17 cellular contexts compared by ENCODE assay signal in the genomic region with DNA sequence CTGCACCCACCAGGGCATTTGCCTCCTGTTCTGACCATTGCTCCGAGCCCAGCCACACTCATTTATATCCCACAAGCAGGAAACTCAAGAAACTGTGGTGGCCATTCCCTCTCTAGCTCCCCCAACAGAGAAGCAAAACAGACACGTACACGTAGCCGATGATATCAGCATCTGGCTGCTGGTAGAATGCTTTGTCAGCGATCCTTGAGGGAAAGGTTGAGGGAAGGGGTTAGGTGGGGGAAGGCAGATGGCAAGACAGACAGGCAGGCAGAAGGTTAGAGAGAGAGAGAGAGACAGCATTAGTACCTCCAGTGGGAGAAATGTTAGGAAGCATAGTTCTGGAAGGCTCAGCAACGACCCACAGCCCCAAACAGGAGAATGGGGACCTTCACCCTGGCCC. TPM values are rescaled to one million over a fixed set of nuclear protein-coding genes. Genes with fewer than 3 reads are reported as not detected.
A peak's percentile ranks its signal among the peaks of the same experiment; 100 is the strongest.
DNase-seq lines count a peak whose midpoint lies in the region; ATAC-seq and TF ChIP-seq lines count a peak whose summit lies in the region.
"Had no signal": no experiment of that assay in that cellular context is flagged by ENCODE, and none has a peak within 500 bp of the region (broad histone marks: within the 10 kb centered on the region; RNA-seq: fewer than 3 reads in every experiment).

No MANE protein-coding gene starts in this region.

- H2AFZ ChIP-seq in hepatocyte: no peak overlapping the region

- TF ChIP-seq CTCF in left ventricle myocardium inferior (IDR thresholded peaks at IDR 0.05; ENCODE audit: borderline replicate concordance) (no peak), hepatocyte (IDR thresholded peaks at IDR 0.05; ENCODE audit: poor library complexity) (no peak), spleen (IDR thresholded peaks at IDR 0.05 in 8 of 11, conservative IDR thresholded peaks at IDR 0.05 in 3 of 11) (no peak)

- no peaks in the 10 kb centered on the region for H3K27me3 ChIP-seq in left ventricle myocardium inferior (ENCODE audit: low read depth)
- no peaks in the 10 kb centered on the region for H3K27me3 ChIP-seq in hepatocyte
- H3K27me3 ChIP-seq in spleen (replicated peaks in 1 of 7): no peaks in the 10 kb centered on the region
- H3K27me3 ChIP-seq: transverse colon had no signal

- H3K27ac Mint-ChIP-seq in activated T-helper 17 cell treated with anti-CD3 and anti-CD28 coated beads, Interleukin-2, amount 50 U/mL, for 72 hours: peak overlapping the region; percentile 53

- H3K36me3 ChIP-seq in left ventricle myocardium inferior: peaks cover 64% of the 10 kb centered on the region
- H3K36me3 ChIP-seq in hepatocyte (replicated peaks; ENCODE audit: insufficient read depth, low read depth): no peaks in the 10 kb centered on the region
- H3K36me3 ChIP-seq in spleen: peaks cover 0 to 95% (median 23%) of the 10 kb centered on the region in 6 donors

- no peak for TF ChIP-seq POLR2A in spleen (IDR thresholded peaks at IDR 0.05)

- H3K4me3 ChIP-seq in left ventricle myocardium inferior (no peak overlapping the region), hepatocyte (no peak overlapping the region), spleen (no peak overlapping the region)
- H3K4me3 ChIP-seq: lung, transverse colon had no signal

- H3K36me3 Mint-ChIP-seq in activated T-helper 17 cell treated with anti-CD3 and anti-CD28 coated beads, Interleukin-2, amount 50 U/mL, for 72 hours (ENCODE audit: low read depth): peaks cover 23% of the 10 kb centered on the region

- peaks cover 6% of the 10 kb centered on the region for H3K79me2 ChIP-seq in hepatocyte

- H3K4me2 ChIP-seq in hepatocyte: no peak overlapping the region

- no peak for ATAC-seq in activated T-helper 17 cell treated with anti-CD3 and anti-CD28 coated beads, Interleukin-2, amount 50 U/mL, for 72 hours (replicated peaks)
- ATAC-seq in HG02973 (IDR thresholded peaks at IDR 0.05; ENCODE audit: unreplicated experiment) (no peak), GM18861 (IDR thresholded peaks at IDR 0.05; ENCODE audit: unreplicated experiment) (no peak)
- ATAC-seq: sciatic nerve had no signal

- intact Hi-C loops in left ventricle myocardium inferior (cut with micrococcal nuclease) (no loop called here), cardiac septum (cut with DNase I) (no loop called here), spleen (cut with DNase I; ENCODE audit: low total_unique reads) (no loop called here)

- no peaks in the 10 kb centered on the region for H3K27me3 Mint-ChIP-seq in activated T-helper 17 cell treated with anti-CD3 and anti-CD28 coated beads, Interleukin-2, amount 50 U/mL, for 72 hours

- H3K4me1 ChIP-seq in left ventricle myocardium inferior (peaks cover 44% of the 10 kb centered on the region), hepatocyte (ENCODE audit: insufficient read depth) (peaks cover 3% of the 10 kb centered on the region), spleen (peaks cover 0 to 11% (median 3%) of the 10 kb centered on the region in 6 donors)

- H3K27ac ChIP-seq in left ventricle myocardium inferior (replicated peaks): peak overlapping the region; percentile 84
- peak overlapping the region; percentile 43 for H3K27ac ChIP-seq in hepatocyte
- H3K27ac ChIP-seq in spleen: no peak overlapping the region
- H3K27ac ChIP-seq: transverse colon had no signal

- no peaks in the 10 kb centered on the region for H3K9me3 Mint-ChIP-seq in activated T-helper 17 cell treated with anti-CD3 and anti-CD28 coated beads, Interleukin-2, amount 50 U/mL, for 72 hours
- H3K9me3 Mint-ChIP-seq: neural crest cell had no signal

- DNase-seq in left ventricle myocardium inferior (no peak), cardiac septum (ENCODE audit: low spot score) (no peak), hepatocyte (ENCODE audit: low spot score) (peak; percentile 68), NCI-H1048 (lab: John Stamatoyannopoulos, UW) (no peak), spleen (no peak)
- DNase-seq: activated T-cell treated with anti-CD3 and anti-CD28 coated beads, Interleukin-2, amount 50 U/mL, for 48 hours; AML-193; amygdala; NCI-H187 treated with DMSO at 0.1 percent for 48 hours; stimulated activated CD4-positive, alpha-beta T cell treated with anti-CD3 and anti-CD28 coated beads, Interleukin-4, amount 100 ng/mL, for 24 hours; transverse colon had no signal

- H3K4me1 Mint-ChIP-seq in activated T-helper 17 cell treated with anti-CD3 and anti-CD28 coated beads, Interleukin-2, amount 50 U/mL, for 72 hours: no peaks in the 10 kb centered on the region
- H3K4me1 Mint-ChIP-seq: neural crest cell had no signal

- no peak overlapping the region for H3K4me3 Mint-ChIP-seq in activated T-helper 17 cell treated with anti-CD3 and anti-CD28 coated beads, Interleukin-2, amount 50 U/mL, for 72 hours
- H3K4me3 Mint-ChIP-seq: neural crest cell had no signal

- WGBS in hepatocyte (ENCODE audit: low lambda C conversion rate, missing lambda C conversion rate): 45% methylated on average over 6 of the region's 6 CpGs
- 62 to 78% (median 72%) methylated on average over 6 of the region's 6 CpGs for WGBS in spleen, 5 donors

- H4K20me1 ChIP-seq in hepatocyte (ENCODE audit: insufficient read depth, poor library complexity, severe bottlenecking): no peaks in the 10 kb centered on the region

- H3K9me2 ChIP-seq in hepatocyte (replicated peaks; ENCODE audit: insufficient read depth): no peaks in the 10 kb centered on the region

- H3K9me3 ChIP-seq in left ventricle myocardium inferior (replicated peaks) (no peaks in the 10 kb centered on the region), hepatocyte (ENCODE audit: low read depth) (no peaks in the 10 kb centered on the region), spleen (no peaks in the 10 kb centered on the region)
- H3K9me3 ChIP-seq: transverse colon had no signal

RNA-seq across cellular contexts. Expression of gene HIGD2A, which starts 7.8 kb away (rescaled TPM):
- total RNA-seq in left ventricle myocardium inferior: 217 TPM
- total RNA-seq in cardiac septum: 266 TPM
- total RNA-seq in activated T-helper 17 cell treated with anti-CD3 and anti-CD28 coated beads, Interleukin-2, amount 50 U/mL, for 72 hours: 100 to 1,000 TPM; 114 to 120 TPM
- total RNA-seq in hepatocyte: 109 and 161 TPM in 2 replicates
- 222 and 224 TPM in 2 replicates for polyA plus RNA-seq in hepatocyte
- total RNA-seq in spleen: 100 to 1,000 TPM in 4 of 7 donors, 10 to 100 TPM in 3; 89.3 to 191 (median 102) TPM
- 100 to 1,000 TPM; 196 to 276 (median 220) TPM for polyA plus RNA-seq in spleen

RNA-seq across cellular contexts. Expression of gene NOP16, which starts 7.9 kb away (rescaled TPM):
- 19.1 TPM for total RNA-seq in left ventricle myocardium inferior
- 22.5 TPM for total RNA-seq in cardiac septum
- total RNA-seq in activated T-helper 17 cell treated with anti-CD3 and anti-CD28 coated beads, Interleukin-2, amount 50 U/mL, for 72 hours: 10 to 100 TPM; 37.6 to 99.0 TPM
- total RNA-seq in hepatocyte: 22.9 and 25.6 TPM in 2 replicates
- polyA plus RNA-seq in hepatocyte: 64.0 and 82.3 TPM in 2 replicates
- total RNA-seq in spleen: 10 to 100 TPM in 5 of 7 donors, 1 to 10 TPM in 2; 5.9 to 23.3 (median 12.4) TPM
- polyA plus RNA-seq in spleen: 10 to 100 TPM; 37.4 to 47.1 (median 41.5) TPM

RNA-seq across cellular contexts. Expression of gene CLTB, which starts 20.0 kb away (rescaled TPM):
- total RNA-seq in left ventricle myocardium inferior (216 TPM), cardiac septum (252 TPM), hepatocyte (131 and 139 TPM in 2 replicates), spleen (10 to 100 TPM; 51.9 to 70.2 (median 62.9) TPM)
- total RNA-seq in activated T-helper 17 cell treated with anti-CD3 and anti-CD28 coated beads, Interleukin-2, amount 50 U/mL, for 72 hours: 10 to 100 TPM; 22.9 to 56.9 TPM
- polyA plus RNA-seq in hepatocyte (284 and 289 TPM in 2 replicates), spleen (10 to 100 TPM; 64.1 to 98.4 (median 69.2) TPM)

RNA-seq across cellular contexts. Expression of gene ARL10, which starts 31.0 kb away (rescaled TPM):
- 6.0 TPM for total RNA-seq in left ventricle myocardium inferior
- total RNA-seq in cardiac septum: 11.4 TPM
- 10 to 100 TPM in 1 of 2 donors, 1 to 10 TPM in 1; 8.7 to 17.3 TPM for total RNA-seq in activated T-helper 17 cell treated with anti-CD3 and anti-CD28 coated beads, Interleukin-2, amount 50 U/mL, for 72 hours
- 6.7 and 8.9 TPM in 2 replicates for total RNA-seq in hepatocyte
- 2.5 and 4.4 TPM in 2 replicates for polyA plus RNA-seq in hepatocyte
- 10 to 100 TPM in 3 of 7 donors, 1 to 10 TPM in 4; 4.7 to 17.8 (median 9.0) TPM for total RNA-seq in spleen
- 1 to 10 TPM; 1.6 to 4.0 (median 2.6) TPM for polyA plus RNA-seq in spleen

RNA-seq across cellular contexts. Expression of gene KIAA1191, which starts 34.8 kb away (rescaled TPM):
- total RNA-seq in left ventricle myocardium inferior (91.6 TPM), cardiac septum (104 TPM), hepatocyte (98.3 and 104 TPM in 2 replicates), spleen (10 to 100 TPM; 60.2 to 99.0 (median 75.1) TPM)
- total RNA-seq in activated T-helper 17 cell treated with anti-CD3 and anti-CD28 coated beads, Interleukin-2, amount 50 U/mL, for 72 hours: 10 to 100 TPM; 54.2 to 78.0 TPM
- polyA plus RNA-seq in hepatocyte (96.8 and 110 TPM in 2 replicates), spleen (10 to 100 TPM; 24.4 to 34.4 (median 26.3) TPM)

Comparison
In these comparisons a context has a peak if more than half of its experiments do, and no peak if none do; other contexts are left out.
1. H3K27ac ChIP-seq: peak in left ventricle myocardium inferior (single experiment) and hepatocyte (single experiment); none in spleen (0 of 8).